Comparison of ENCODE assay signal across 1 cellular context in genomic region chr6:33418690-33419291, GRCh38.
TF ChIP-seq lines count a peak whose summit lies in the region.

No MANE protein-coding gene starts in this region.

TF ChIP-seq in endothelial cell of umbilical vein, 7 proteins besides CTCF, POLR2A, EP300 and RAD21:
- no peak for TF ChIP-seq FOS (IDR thresholded peaks at IDR 0.05; ENCODE audit: borderline replicate concordance, insufficient read depth, low read length)
- no peak for TF ChIP-seq MYC (IDR thresholded peaks at IDR 0.05; ENCODE audit: low read depth, low read length)
- no peak for TF ChIP-seq JUN (IDR thresholded peaks at IDR 0.05; ENCODE audit: borderline replicate concordance, insufficient read depth, insufficient read length, low read depth)
- no peak for TF ChIP-seq POLR2AphosphoS5 (IDR thresholded peaks at IDR 0.05; ENCODE audit: insufficient read depth, low read depth, low read length)
- TF ChIP-seq GATA2 (IDR thresholded peaks at IDR 0.05; ENCODE audit: insufficient read depth, insufficient read length, low read depth, low read length), result no peak
- TF ChIP-seq EZH2 (IDR thresholded peaks at IDR 0.05; ENCODE audit: borderline replicate concordance, low read depth, low read length, severe bottlenecking), result no peak
- no peak for TF ChIP-seq MAX (IDR thresholded peaks at IDR 0.05; ENCODE audit: insufficient read depth, insufficient read length)
